In the genomic region with DNA sequence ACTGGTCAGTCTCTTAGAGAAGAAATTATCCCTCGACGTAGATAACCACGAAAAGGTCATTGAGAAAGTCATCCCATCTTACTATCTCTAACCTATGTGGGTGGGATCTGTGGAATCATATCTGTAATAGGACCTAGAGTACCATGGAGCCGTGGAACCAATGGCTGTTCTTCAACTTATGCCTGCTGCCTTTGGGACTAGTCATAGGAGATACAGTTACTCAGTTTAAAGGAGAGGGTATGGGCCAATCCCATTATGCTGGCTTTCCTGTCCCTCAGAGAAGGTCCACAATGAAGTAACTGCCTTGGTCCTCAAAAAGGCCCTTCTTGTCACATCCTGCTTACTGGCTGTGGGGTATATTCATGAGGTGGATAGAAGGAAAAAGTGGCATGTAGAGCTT, we compare ENCODE assay signal across 13 cellular contexts.
DNase-seq lines count a peak whose midpoint lies in the region; ATAC-seq, FAIRE-seq and TF ChIP-seq lines count a peak whose summit lies in the region.
"Had no signal": no experiment of that assay in that cellular context is flagged by ENCODE, and none has a peak within 500 bp of the region (broad histone marks: within the 10 kb centered on the region; RNA-seq: fewer than 3 reads in every experiment).

No MANE protein-coding gene starts in this region.

- ATAC-seq in A549 (peak; percentile 13 to 15; a peak in 3 of 6 replicates), Panc1 (0 out of 2 replicates have a peak, but pooled peaks have one; percentile 27), gastrocnemius medialis (peak; percentile 20 to 54)

- FAIRE-seq in A549 (lab: Jason Lieb, UNC), result no peak
- no peak for FAIRE-seq in GM19239 (lab: Jason Lieb, UNC)

- TF ChIP-seq RAD21 in A549 (conservative IDR thresholded peaks at IDR 0.05 in 1 of 2, IDR thresholded peaks at IDR 0.05 in 1 of 2), result no peak

- CTCF ChIA-PET in A549 (lab: Yijun Ruan, JAX) (interaction anchor here (0.8 to 1.6 kb wide), 2 partner anchors 8 to 37 kb away, joined by 3 to 4 read pairs; no protein-coding TSS in a partner anchor), Panc1 (lab: Charles Lee) (interaction anchor here (0.6 kb wide), 1 partner anchor 13 kb away, joined by 7 read pairs; no protein-coding TSS in a partner anchor)

- H3K36me3 ChIP-seq in Panc1 (ENCODE audit: control insufficient read depth, insufficient read depth, low read length), result peaks cover 60% of the 10 kb centered on the region
- peaks cover 2 to 91% of the 10 kb centered on the region in 2 donors for H3K36me3 ChIP-seq in gastrocnemius medialis

- no TSS peak for BruUV-seq in Panc1 (replicated peaks; lab: Mats Ljungman, UMichigan)

- H3K4me1 ChIP-seq in A549, result no peaks in the 10 kb centered on the region
- H3K4me1 ChIP-seq in Panc1 (ENCODE audit: control insufficient read depth, insufficient read depth, low read length), result no peaks in the 10 kb centered on the region
- no peaks in the 10 kb centered on the region for H3K4me1 ChIP-seq in gastrocnemius medialis
- H3K4me1 ChIP-seq: HAP-1 had no signal

- DNase-seq in A549 (ENCODE audit: low read depth in 1 of 2, low spot score in 1 of 2) (no peak), EH (ENCODE audit: low read depth) (peak; percentile 44), Panc1 (ENCODE audit: low read depth, low spot score) (no peak), gastrocnemius medialis (no peak), erythroblast (lab: John Stamatoyannopoulos, UW) (no peak), GM19239 (ENCODE audit: insufficient read length, low spot score) (no peak)
- DNase-seq: AML-193; CD4-positive, alpha-beta T cell; DMS153; DMS79; GF-D8 had no signal

- intact Hi-C loops in Panc1 (cut with micrococcal nuclease; ENCODE audit: unreplicated experiment), result no loop called here
- intact Hi-C loops in gastrocnemius medialis (cut with DNase I; ENCODE audit: low total_unique reads), result no loop called here

- TF ChIP-seq POLR2A in A549 (IDR thresholded peaks at IDR 0.05; ENCODE audit: low read length), result no peak
- TF ChIP-seq POLR2A in gastrocnemius medialis (IDR thresholded peaks at IDR 0.05), result no peak
- no peak for TF ChIP-seq POLR2A in erythroblast (IDR thresholded peaks at IDR 0.05; ENCODE audit: low read length)

- TF ChIP-seq CTCF in A549 (IDR thresholded peaks at IDR 0.05) (no peak), Panc1 (IDR thresholded peaks at IDR 0.05) (no peak), gastrocnemius medialis (IDR thresholded peaks at IDR 0.05 in 4 of 5, conservative IDR thresholded peaks at IDR 0.05 in 1 of 5) (no peak)

- in situ Hi-C loops in Panc1 (cut with HindIII; ENCODE audit: low pct_unique_long_range_greater_than_20kb, low sequenced_read_pairs) (no loop called here), gastrocnemius medialis (cut with MboI; ENCODE audit: low sequenced_read_pairs in 4 of 4) (loop anchor here in 1 of 4 donors (10.0 kb wide), 1 partner anchor 144 kb away; no protein-coding TSS in a partner anchor)

- H3K4me3 ChIP-seq in A549, result no peak overlapping the region
- no peak overlapping the region for H3K4me3 ChIP-seq in Panc1 (ENCODE audit: low read depth in 2 of 2, low read length in 2 of 2)
- no peak overlapping the region for H3K4me3 ChIP-seq in gastrocnemius medialis
- H3K4me3 ChIP-seq: HAP-1 had no signal

- H3K27me3 ChIP-seq in Panc1 (ENCODE audit: control insufficient read depth, insufficient read depth, low read length) (no peaks in the 10 kb centered on the region), gastrocnemius medialis (no peaks in the 10 kb centered on the region)

- WGBS in A549 (ENCODE audit: missing lambda C conversion rate), result 93% methylated on average over 4 of the region's 4 CpGs

- no peak overlapping the region for H3K4me2 ChIP-seq in A549

- H3K9me3 ChIP-seq in A549 (no peaks in the 10 kb centered on the region), Panc1 (ENCODE audit: control insufficient read depth, insufficient read depth, low read depth, low read length) (no peaks in the 10 kb centered on the region), gastrocnemius medialis (no peaks in the 10 kb centered on the region)
- H3K9me3 ChIP-seq: HAP-1 had no signal

- POLR2A ChIA-PET in A549 (lab: Yijun Ruan, JAX), result no interaction called here
- POLR2A ChIA-PET in Panc1 (lab: Charles Lee), result no interaction called here

- H3K27ac ChIP-seq in A549, result no peak overlapping the region
- peak overlapping the region; percentile 35 for H3K27ac ChIP-seq in Panc1 (ENCODE audit: low read length)
- peak overlapping the region; percentile 17 to 26 (median 21) for H3K27ac ChIP-seq in gastrocnemius medialis
- H3K27ac ChIP-seq: C4-2B had no signal

- TF ChIP-seq EP300 in A549 (IDR thresholded peaks at IDR 0.05), result no peak

TF ChIP-seq in A549, 52 proteins besides CTCF, POLR2A, EP300 and RAD21:
- TF ChIP-seq JUNB (IDR thresholded peaks at IDR 0.05), result no peak
- TF ChIP-seq, protein P1, sequence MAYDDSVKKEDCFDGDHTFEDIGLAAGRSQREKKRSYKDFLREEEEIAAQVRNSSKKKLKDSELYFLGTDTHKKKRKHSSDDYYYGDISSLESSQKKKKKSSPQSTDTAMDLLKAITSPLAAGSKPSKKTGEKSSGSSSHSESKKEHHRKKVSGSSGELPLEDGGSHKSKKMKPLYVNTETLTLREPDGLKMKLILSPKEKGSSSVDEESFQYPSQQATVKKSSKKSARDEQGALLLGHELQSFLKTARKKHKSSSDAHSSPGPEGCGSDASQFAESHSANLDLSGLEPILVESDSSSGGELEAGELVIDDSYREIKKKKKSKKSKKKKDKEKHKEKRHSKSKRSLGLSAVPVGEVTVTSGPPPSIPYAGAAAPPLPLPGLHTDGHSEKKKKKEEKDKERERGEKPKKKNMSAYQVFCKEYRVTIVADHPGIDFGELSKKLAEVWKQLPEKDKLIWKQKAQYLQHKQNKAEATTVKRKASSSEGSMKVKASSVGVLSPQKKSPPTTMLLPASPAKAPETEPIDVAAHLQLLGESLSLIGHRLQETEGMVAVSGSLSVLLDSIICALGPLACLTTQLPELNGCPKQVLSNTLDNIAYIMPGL (CRISPR knock-in tag; IDR thresholded peaks at IDR 0.05; ENCODE audit: borderline replicate concordance), result no peak
- TF ChIP-seq GATA3 (IDR thresholded peaks at IDR 0.05; ENCODE audit: borderline replicate concordance), result no peak
- TF ChIP-seq POLR2AphosphoS2 (conservative IDR thresholded peaks at IDR 0.05; ENCODE audit: low read length), result no peak
- no peak for TF ChIP-seq ESRRA (IDR thresholded peaks at IDR 0.05; ENCODE audit: borderline replicate concordance, low read length)
- TF ChIP-seq ZSCAN20 (CRISPR knock-in tag; IDR thresholded peaks at IDR 0.05), result no peak
- TF ChIP-seq MYC (IDR thresholded peaks at IDR 0.05; ENCODE audit: borderline replicate concordance, low read length), result no peak
- no peak for TF ChIP-seq RARB (CRISPR knock-in tag; IDR thresholded peaks at IDR 0.05)

Comparison
In these comparisons a context has a peak if more than half of its experiments do, and no peak if none do; other contexts are left out.
1. H3K27ac ChIP-seq: peak in Panc1 (single experiment) and gastrocnemius medialis (4 of 4); none in A549 (0 of 2).
2. Peak in every context shown above with its lines, with median percentiles within 50 percentile points of each other: ATAC-seq.